Comparison of ENCODE assay signal across 20 cellular contexts in the genomic region with DNA sequence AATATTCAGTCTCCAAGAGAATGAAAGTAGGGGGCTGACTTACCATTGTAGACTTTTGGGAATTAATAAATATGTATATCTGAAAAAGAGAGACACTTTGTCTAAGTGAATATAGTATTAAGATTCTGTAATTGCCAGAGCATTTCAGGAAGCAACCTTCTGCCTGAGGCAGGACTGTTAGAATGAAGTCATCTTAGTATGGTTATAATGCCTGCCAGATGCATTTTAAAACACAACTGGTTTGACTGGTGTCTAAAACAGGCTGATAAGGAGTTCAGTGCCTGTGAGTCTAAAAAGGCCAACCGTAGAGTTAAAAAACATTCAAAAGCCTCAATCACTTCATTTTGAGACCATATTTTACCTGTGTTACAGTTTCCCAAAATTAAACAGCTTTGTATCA.
A peak's percentile ranks its signal among the peaks of the same experiment; 100 is the strongest.
DNase-seq lines count a peak whose midpoint lies in the region; ATAC-seq, FAIRE-seq and TF ChIP-seq lines count a peak whose summit lies in the region.
"Had no signal": no experiment of that assay in that cellular context is flagged by ENCODE, and none has a peak within 500 bp of the region (broad histone marks: within the 10 kb centered on the region; RNA-seq: fewer than 3 reads in every experiment).

No MANE protein-coding gene starts in this region.

- WGBS in pancreas, 2 donors = 14 to 19% methylated on average over 1 of the region's 1 CpG
- WGBS in aorta, 2 donors = 44 to 66% methylated on average over 1 of the region's 1 CpG

- DNase-seq in GM03348 (ENCODE audit: low spot score) (peak; percentile 52), MG63 (peak; percentile 5), epithelial cell of prostate (ENCODE audit: low read depth, low spot score) (peak; percentile 5), pancreas (no peak), aorta (no peak), right atrium auricular region (ENCODE audit: low spot score) (no peak)
- DNase-seq: activated CD4-positive, alpha-beta T cell treated with anti-CD3 and anti-CD28 coated beads, Interleukin-2, amount 10 ng/mL, durations not matched to agents 7 days and 5 days; CD4-positive, alpha-beta memory T cell; DMS 273 treated with DMSO at 0.1 percent for 48 hours; erythroblast; GOT3; Kasumi-1; kidney glomerular epithelial cell; NCI-H1048; NCI-H1930; NCI-H69 had no signal

- FAIRE-seq in pancreas (lab: Jason Lieb, UNC) = no peak

- no peaks in the 10 kb centered on the region; the same call in 1 of the 2 replicates for H3K9me3 ChIP-seq in MG63
- no peaks in the 10 kb centered on the region for H3K9me3 ChIP-seq in pancreas
- H3K9me3 ChIP-seq in aorta (ENCODE audit: control insufficient read depth, low read length) = no peaks in the 10 kb centered on the region
- no peaks in the 10 kb centered on the region for H3K9me3 ChIP-seq in right atrium auricular region
- H3K9me3 ChIP-seq: ascending aorta had no signal

- H3K27me3 ChIP-seq in MG63 (no peaks in the 10 kb centered on the region), pancreas (no peaks in the 10 kb centered on the region), aorta (ENCODE audit: control insufficient read depth in 1 of 2, insufficient read depth in 2 of 2, low read length in 1 of 2) (no peaks in the 10 kb centered on the region), right atrium auricular region (no peaks in the 10 kb centered on the region)
- H3K27me3 ChIP-seq: ascending aorta had no signal

- TF ChIP-seq CTCF in pancreas (IDR thresholded peaks at IDR 0.05) (no peak), right atrium auricular region (IDR thresholded peaks at IDR 0.05) (no peak)

- H3K36me3 ChIP-seq in MG63 (no peaks in the 10 kb centered on the region), pancreas (no peaks in the 10 kb centered on the region), aorta (ENCODE audit: control insufficient read depth in 1 of 2, insufficient read depth in 2 of 2, low read length in 1 of 2) (no peaks in the 10 kb centered on the region), right atrium auricular region (no peaks in the 10 kb centered on the region)
- H3K36me3 ChIP-seq: ascending aorta had no signal

- ATAC-seq in pancreas (peak; percentile 57 to 66 (median 60)), HG03135 (IDR thresholded peaks at IDR 0.05; ENCODE audit: unreplicated experiment) (no peak), aorta (ENCODE audit: low FRiP score) (no peak)

- H3K27ac ChIP-seq in epithelial cell of prostate = no peak overlapping the region
- H3K27ac ChIP-seq in pancreas = no peak overlapping the region
- no peak overlapping the region for H3K27ac ChIP-seq in aorta (ENCODE audit: low read depth in 1 of 2, low read length in 2 of 2)
- no peak overlapping the region for H3K27ac ChIP-seq in right atrium auricular region
- H3K27ac ChIP-seq: ascending aorta, RWPE1, VCaP had no signal

- H3K4me3 ChIP-seq in MG63 = no peak overlapping the region
- no peak overlapping the region for H3K4me3 ChIP-seq in pancreas
- no peak overlapping the region for H3K4me3 ChIP-seq in aorta (ENCODE audit: low read length in 2 of 2)
- H3K4me3 ChIP-seq in right atrium auricular region = no peak overlapping the region
- H3K4me3 ChIP-seq: ascending aorta had no signal

- H3K4me1 ChIP-seq in pancreas (no peaks in the 10 kb centered on the region), aorta (ENCODE audit: control insufficient read depth in 1 of 2, insufficient read depth in 2 of 2, low read length in 2 of 2) (no peaks in the 10 kb centered on the region), right atrium auricular region (no peaks in the 10 kb centered on the region)
- H3K4me1 ChIP-seq: ascending aorta had no signal

- intact Hi-C loops in pancreas (cut with DNase I) (no loop called here), aorta (cut with DNase I) (no loop called here)

Comparison
In these comparisons a context has a peak if more than half of its experiments do, and no peak if none do; other contexts are left out.
1. DNase-seq: peak in GM03348 (single experiment), MG63 (single experiment) and epithelial cell of prostate (single experiment); none in pancreas (0 of 6), aorta (0 of 2) and right atrium auricular region (single experiment).
2. ATAC-seq: peak in pancreas (4 of 4); none in HG03135 (single experiment) and aorta (single experiment).